ENCODE assay signal across 35 cellular contexts in the genomic region with DNA sequence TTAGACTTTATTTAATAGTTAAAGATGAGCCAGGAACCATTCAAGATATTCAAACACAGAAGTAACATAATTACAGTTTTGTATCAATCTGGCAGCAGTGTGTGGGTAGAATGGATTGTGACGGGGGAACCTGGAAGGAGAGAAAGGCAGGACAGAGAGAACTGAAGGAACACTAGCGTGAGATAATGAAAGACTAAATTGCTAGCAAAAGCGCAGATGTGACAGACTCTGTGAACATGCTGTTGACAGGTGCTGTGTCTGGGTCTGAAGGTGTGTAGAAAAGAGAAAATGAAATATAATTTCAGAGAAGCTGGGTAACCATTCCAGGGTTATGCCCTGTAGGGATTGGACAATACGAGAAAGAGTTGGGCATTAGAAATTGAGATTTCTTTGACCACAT.
DNase-seq lines count a peak whose midpoint lies in the region; ATAC-seq and TF ChIP-seq lines count a peak whose summit lies in the region.
"Had no signal": no experiment of that assay in that cellular context is flagged by ENCODE, and none has a peak within 500 bp of the region (broad histone marks: within the 10 kb centered on the region; RNA-seq: fewer than 3 reads in every experiment).

No MANE protein-coding gene starts in this region.

- no peak overlapping the region for H3K4me3 ChIP-seq in Panc1 (ENCODE audit: low read depth in 2 of 2, low read length in 2 of 2)
- H3K4me3 ChIP-seq in neural cell (ENCODE audit: low read length): peak overlapping the region; percentile 5
- H3K4me3 ChIP-seq in neural progenitor cell: no peak overlapping the region
- H3K4me3 ChIP-seq in testis: no peak overlapping the region
- no peak overlapping the region for H3K4me3 ChIP-seq in lower lobe of right lung
- H3K4me3 ChIP-seq: A549; BLaER1; BLaER1 treated with 17β-estradiol and CSF1 and Interleukin-3, amounts not matched to agents 10 nM and 100 nM had no signal

- no peaks in the 10 kb centered on the region for H3K9me3 Mint-ChIP-seq in neural progenitor cell
- H3K9me3 Mint-ChIP-seq: CD4-positive, alpha-beta T cell had no signal

- no peak overlapping the region for H3K27ac Mint-ChIP-seq in neural progenitor cell
- H3K27ac Mint-ChIP-seq: B cell; CD14-positive monocyte; CD4-positive, alpha-beta memory T cell; CD4-positive, alpha-beta T cell; CD4-positive, CD25-positive, alpha-beta regulatory T cell; CD8-positive, alpha-beta memory T cell; CD8-positive, alpha-beta T cell had no signal

- H3K36me3 Mint-ChIP-seq in neural progenitor cell: peaks cover 2% of the 10 kb centered on the region
- H3K36me3 Mint-ChIP-seq: CD14-positive monocyte; CD4-positive, alpha-beta memory T cell; CD4-positive, CD25-positive, alpha-beta regulatory T cell; CD8-positive, alpha-beta memory T cell; CD8-positive, alpha-beta T cell had no signal

- no peaks in the 10 kb centered on the region for H3F3A ChIP-seq in neural cell (ENCODE audit: insufficient read depth, low read length, poor library complexity, severe bottlenecking)
- H3F3A ChIP-seq in neural progenitor cell (ENCODE audit: low read depth): no peaks in the 10 kb centered on the region

- POLR2A ChIA-PET in Panc1 (lab: Charles Lee): no interaction called here

- H3K27me3 Mint-ChIP-seq in neural progenitor cell (ENCODE audit: insufficient read depth, low read depth): peaks cover 2% of the 10 kb centered on the region
- H3K27me3 Mint-ChIP-seq: B cell; CD4-positive, alpha-beta memory T cell; CD4-positive, alpha-beta T cell; CD4-positive, CD25-positive, alpha-beta regulatory T cell; CD8-positive, alpha-beta memory T cell had no signal

- no peaks in the 10 kb centered on the region for H3K4me1 ChIP-seq in Panc1 (ENCODE audit: control insufficient read depth, insufficient read depth, low read length)
- H3K4me1 ChIP-seq in neural progenitor cell: peaks cover 19% of the 10 kb centered on the region
- no peaks in the 10 kb centered on the region for H3K4me1 ChIP-seq in testis
- H3K4me1 ChIP-seq in lower lobe of right lung: no peaks in the 10 kb centered on the region
- H3K4me1 ChIP-seq: A549; BLaER1; BLaER1 treated with 17β-estradiol and CSF1 and Interleukin-3, amounts not matched to agents 10 nM and 100 nM; Caco-2 had no signal

- H3K79me2 ChIP-seq in neural cell (replicated peaks; ENCODE audit: insufficient read depth, low read length) (no peaks in the 10 kb centered on the region), neural progenitor cell (ENCODE audit: low read depth) (no peaks in the 10 kb centered on the region)

- H3K9me3 ChIP-seq in Panc1 (ENCODE audit: control insufficient read depth, insufficient read depth, low read depth, low read length) (no peaks in the 10 kb centered on the region), neural cell (ENCODE audit: low read length) (no peaks in the 10 kb centered on the region), neural progenitor cell (ENCODE audit: low read depth) (no peaks in the 10 kb centered on the region), testis (no peaks in the 10 kb centered on the region), lower lobe of right lung (no peaks in the 10 kb centered on the region)
- H3K9me3 ChIP-seq: A549, BE2C, Caco-2 had no signal

- H3K27me3 ChIP-seq in Panc1 (ENCODE audit: control insufficient read depth, insufficient read depth, low read length) (no peaks in the 10 kb centered on the region), neural cell (ENCODE audit: insufficient read depth, low read depth, low read length) (no peaks in the 10 kb centered on the region), neural progenitor cell (no peaks in the 10 kb centered on the region), testis (no peaks in the 10 kb centered on the region), lower lobe of right lung (ENCODE audit: low read depth) (no peaks in the 10 kb centered on the region)
- H3K27me3 ChIP-seq: BE2C; BLaER1; BLaER1 treated with 17β-estradiol and CSF1 and Interleukin-3, amounts not matched to agents 10 nM and 100 nM had no signal

- in situ Hi-C loops in Panc1 (cut with HindIII; ENCODE audit: low pct_unique_long_range_greater_than_20kb, low sequenced_read_pairs): no loop called here

- 72 to 76% methylated on average over 4 of the region's 4 CpGs for WGBS in testis, 2 donors

- CTCF ChIA-PET in Panc1 (lab: Charles Lee): no interaction called here

- TF ChIP-seq EP300 in neural cell (conservative IDR thresholded peaks at IDR 0.05; ENCODE audit: poor library complexity, severe bottlenecking): peak; percentile 60

- DNase-seq in Panc1 (ENCODE audit: low read depth, low spot score) (no peak), neural progenitor cell (ENCODE audit: low spot score) (no peak), testis (peak; percentile 22), SHP77 (lab: John Stamatoyannopoulos, UW) (no peak), NCI-H2227 treated with DMSO at 0.1 percent for 48 hours (lab: John Stamatoyannopoulos, UW) (no peak), lower lobe of right lung (no peak), GDM1 (lab: John Stamatoyannopoulos, UW) (no peak)
- DNase-seq: 8988T; ACHN; AML-193; BE2C; C1 segment of cervical spinal cord; Caco-2; Calu3; CD4-positive, alpha-beta memory T cell; CD4-positive, alpha-beta T cell; CD4-positive, CD25-positive, alpha-beta regulatory T cell; CD8-positive, alpha-beta memory T cell; CD8-positive, alpha-beta T cell; COR-L47; DMS 273 treated with DMSO at 0.1 percent for 48 hours; DMS153; DMS53; DMS79; DMS79 treated with DMSO at 0.1 percent for 48 hours; DND-41; EL had no signal

- H3K4me1 Mint-ChIP-seq in neural progenitor cell: no peaks in the 10 kb centered on the region
- H3K4me1 Mint-ChIP-seq: B cell; CD14-positive monocyte; CD4-positive, alpha-beta memory T cell; CD4-positive, CD25-positive, alpha-beta regulatory T cell; CD8-positive, alpha-beta memory T cell had no signal

- H3K36me3 ChIP-seq in Panc1 (ENCODE audit: control insufficient read depth, insufficient read depth, low read length) (no peaks in the 10 kb centered on the region), neural cell (ENCODE audit: insufficient read depth, low read length) (peaks cover 6% of the 10 kb centered on the region), neural progenitor cell (no peaks in the 10 kb centered on the region), testis (ENCODE audit: low read depth, missing control alignments) (no peaks in the 10 kb centered on the region), lower lobe of right lung (no peaks in the 10 kb centered on the region)

- H3K4me3 Mint-ChIP-seq in neural progenitor cell: no peak overlapping the region
- H3K4me3 Mint-ChIP-seq: B cell; CD14-positive monocyte; CD4-positive, alpha-beta memory T cell; CD4-positive, alpha-beta T cell; CD4-positive, CD25-positive, alpha-beta regulatory T cell; CD8-positive, alpha-beta memory T cell; CD8-positive, alpha-beta T cell had no signal

- no peaks in the 10 kb centered on the region for H3K9me2 ChIP-seq in neural cell (ENCODE audit: insufficient read depth, low read length)

- ATAC-seq in Panc1 (no peak), lower lobe of right lung (no peak)
- ATAC-seq: A549; CD8-positive, alpha-beta T cell had no signal

- no peak for TF ChIP-seq POLR2A in testis (IDR thresholded peaks at IDR 0.05)

- no peak overlapping the region for H3K9ac ChIP-seq in neural cell (ENCODE audit: low read length)
- no peak overlapping the region for H3K9ac ChIP-seq in neural progenitor cell
- H3K9ac ChIP-seq: BLaER1; BLaER1 treated with 17β-estradiol and CSF1 and Interleukin-3, amounts not matched to agents 10 nM and 100 nM had no signal

- H4K20me1 ChIP-seq in neural cell (ENCODE audit: insufficient read depth) (no peaks in the 10 kb centered on the region), neural progenitor cell (ENCODE audit: low read depth) (no peaks in the 10 kb centered on the region)
- H4K20me1 ChIP-seq: BLaER1; BLaER1 treated with 17β-estradiol and CSF1 and Interleukin-3, amounts not matched to agents 10 nM and 100 nM had no signal

- H3K27ac ChIP-seq in Panc1 (ENCODE audit: low read length) (no peak overlapping the region), neural cell (ENCODE audit: low read length) (peak overlapping the region; percentile 24), neural progenitor cell (peak overlapping the region; percentile 14), testis (no peak overlapping the region), lower lobe of right lung (no peak overlapping the region)
- H3K27ac ChIP-seq: 22Rv1; A549; BLaER1; BLaER1 treated with 17β-estradiol and CSF1 and Interleukin-3, amounts not matched to agents 10 nM and 100 nM; C4-2B had no signal

- BruUV-seq in Panc1 (replicated peaks; lab: Mats Ljungman, UMichigan): TSS peak; percentile 35

- H3K4me2 ChIP-seq in neural cell (ENCODE audit: low read length) (peak overlapping the region; percentile 47), neural progenitor cell (peak overlapping the region; percentile 0)
- H3K4me2 ChIP-seq: A549; BLaER1; BLaER1 treated with 17β-estradiol and CSF1 and Interleukin-3, amounts not matched to agents 10 nM and 100 nM had no signal

- TF ChIP-seq CTCF in Panc1 (IDR thresholded peaks at IDR 0.05) (no peak), neural cell (IDR thresholded peaks at IDR 0.05; ENCODE audit: poor library complexity, severe bottlenecking) (no peak), neural progenitor cell (IDR thresholded peaks at IDR 0.05) (no peak), testis (IDR thresholded peaks at IDR 0.05) (no peak), lower lobe of right lung (IDR thresholded peaks at IDR 0.05) (no peak)

- intact Hi-C loops in Panc1 (cut with micrococcal nuclease; ENCODE audit: unreplicated experiment) (no loop called here), testis (cut with DNase I; ENCODE audit: low total_unique reads) (no loop called here), lower lobe of right lung (cut with DNase I) (no loop called here)

- TF ChIP-seq RAD21 in neural cell (conservative IDR thresholded peaks at IDR 0.05): no peak

- H2AFZ ChIP-seq in neural cell (ENCODE audit: low read depth, low read length) (no peak overlapping the region), neural progenitor cell (replicated peaks) (no peak overlapping the region)

TF ChIP-seq in neural cell, 6 proteins besides CTCF, POLR2A, EP300 and RAD21 (continues in another document):
- TF ChIP-seq EZH2 (IDR thresholded peaks at IDR 0.05; ENCODE audit: borderline replicate concordance, insufficient read depth, low read length, poor library complexity, severe bottlenecking) (no peak), POLR2AphosphoS5 (IDR thresholded peaks at IDR 0.05) (peak; percentile 56), TAF1 (IDR thresholded peaks at IDR 0.05; ENCODE audit: low read depth) (no peak), SMC3 (conservative IDR thresholded peaks at IDR 0.05; ENCODE audit: poor library complexity) (no peak), MXI1 (conservative IDR thresholded peaks at IDR 0.05; ENCODE audit: poor library complexity, severe bottlenecking) (no peak)

Comparison
In these comparisons a context has a peak if more than half of its experiments do, and no peak if none do; other contexts are left out.
1. H3K27ac ChIP-seq: peak in neural cell (single experiment) and neural progenitor cell (single experiment); none in Panc1 (single experiment), testis (0 of 2) and lower lobe of right lung (single experiment).